ENCODE assay signal across 19 cellular contexts in the genomic region with DNA sequence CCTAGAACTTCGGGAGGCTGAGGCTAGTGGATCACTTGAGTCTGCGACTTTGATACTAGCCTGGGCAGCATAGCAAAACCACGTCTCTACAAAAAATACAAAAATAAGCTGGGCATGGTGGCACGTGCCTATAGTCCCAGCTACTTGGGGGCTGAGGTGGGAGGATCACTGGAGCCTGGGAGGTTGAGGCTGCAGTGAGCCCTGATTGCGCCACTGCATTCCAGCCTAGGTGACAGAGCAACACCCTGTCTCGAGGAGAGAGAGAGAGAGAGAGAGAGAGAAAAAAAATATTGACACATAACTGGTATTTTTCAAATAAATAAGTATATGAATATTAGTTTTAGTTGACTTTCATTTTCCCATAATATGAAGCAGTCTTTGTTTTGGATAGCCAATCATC.
DNase-seq lines count a peak whose midpoint lies in the region; ATAC-seq, FAIRE-seq and TF ChIP-seq lines count a peak whose summit lies in the region.
"Had no signal": no experiment of that assay in that cellular context is flagged by ENCODE, and none has a peak within 500 bp of the region (broad histone marks: within the 10 kb centered on the region; RNA-seq: fewer than 3 reads in every experiment).

No MANE protein-coding gene starts in this region.

- H3K36me3 ChIP-seq in HepG2 (replicated peaks in 1 of 2; ENCODE audit: control insufficient read depth in 1 of 2, insufficient read depth in 2 of 2, low read length in 2 of 2) (no peaks in the 10 kb centered on the region), right lobe of liver (no peaks in the 10 kb centered on the region)
- H3K36me3 ChIP-seq: BE2C had no signal

- H4K20me1 ChIP-seq in HepG2 (ENCODE audit: insufficient read depth, low read length), result no peaks in the 10 kb centered on the region

- H3K27me3 Mint-ChIP-seq in activated CD4-positive, alpha-beta memory T cell treated with anti-CD3 and anti-CD28 coated beads for 36 hours, result no peaks in the 10 kb centered on the region
- H3K27me3 Mint-ChIP-seq: CD4-positive, CD25-positive, alpha-beta regulatory T cell; CD8-positive, alpha-beta memory T cell had no signal

- DNase-seq in HepG2 (ENCODE audit: low spot score), result no peak
- no peak for DNase-seq in right lobe of liver
- peak; percentile 18 for DNase-seq in amniotic epithelial cell (ENCODE audit: low read depth)
- peak; percentile 23 for DNase-seq in iris pigment epithelial cell (ENCODE audit: low read depth)
- no peak for DNase-seq in COLO829 (ENCODE audit: low spot score)
- no peak for DNase-seq in T-helper 2 cell
- DNase-seq in activated CD4-positive, alpha-beta memory T cell treated with anti-CD3 and anti-CD28 coated beads for 36 hours, result no peak
- DNase-seq: BE2C; C1 segment of cervical spinal cord; CD4-positive, CD25-positive, alpha-beta regulatory T cell; CD8-positive, alpha-beta memory T cell; GM23248 had no signal

- peaks cover 19% of the 10 kb centered on the region for H3K4me1 Mint-ChIP-seq in activated CD4-positive, alpha-beta memory T cell treated with anti-CD3 and anti-CD28 coated beads for 36 hours (ENCODE audit: low read depth)
- H3K4me1 Mint-ChIP-seq: CD8-positive, alpha-beta memory T cell had no signal

- H3K4me1 ChIP-seq in HepG2 (ENCODE audit: insufficient read depth, low read length) (0 out of 2 replicates have a peak, but pooled peaks cover 5% of the 10 kb centered on the region), right lobe of liver (no peaks in the 10 kb centered on the region)
- H3K4me1 ChIP-seq: BE2C, Caco-2 had no signal

- TF ChIP-seq RAD21 in HepG2 (CRISPR knock-in tag; IDR thresholded peaks at IDR 0.05), result no peak

- TF ChIP-seq POLR2A in HepG2 (IDR thresholded peaks at IDR 0.05; ENCODE audit: insufficient read depth in 1 of 2, low read depth in 2 of 2, low read length in 2 of 2) (no peak), right lobe of liver (IDR thresholded peaks at IDR 0.05) (no peak)

- peak; percentile 55; the same call in 2 of the 3 replicates for ATAC-seq in HepG2
- no peak for ATAC-seq in right lobe of liver
- ATAC-seq: K562 had no signal

- TF ChIP-seq EP300 in HepG2 (IDR thresholded peaks at IDR 0.05; ENCODE audit: low read depth in 2 of 2, low read length in 2 of 2) (no peak), HepG2 (CRISPR knock-in tag; IDR thresholded peaks at IDR 0.05; ENCODE audit: borderline replicate concordance) (no peak)

- BruUV-seq in HepG2 (replicated peaks; lab: Mats Ljungman, UMichigan), result no TSS peak

- H3K9me3 ChIP-seq in HepG2 (ENCODE audit: low read length), result no peaks in the 10 kb centered on the region
- H3K9me3 ChIP-seq in right lobe of liver, result no peaks in the 10 kb centered on the region
- H3K9me3 ChIP-seq: BE2C, Caco-2 had no signal

- no peak overlapping the region for H3K9ac ChIP-seq in HepG2 (ENCODE audit: insufficient read depth, low read depth, low read length)
- H3K9ac ChIP-seq: GM23248 had no signal

- intact Hi-C loops in HepG2 (cut with micrococcal nuclease; ENCODE audit: unreplicated experiment), result no loop called here
- intact Hi-C loops in right lobe of liver (cut with DNase I), result no loop called here
- intact Hi-C loops in activated CD4-positive, alpha-beta memory T cell treated with anti-CD3 and anti-CD28 coated beads for 36 hours (cut with micrococcal nuclease), result no loop called here

- CTCF ChIA-PET in HepG2 (lab: Yijun Ruan, JAX; ENCODE audit: low intra/inter-chr PET ratio, low total read pairs), result no interaction called here
- CTCF ChIA-PET in activated CD4-positive, alpha-beta memory T cell treated with anti-CD3 and anti-CD28 coated beads for 36 hours (lab: Charles Lee), result no interaction called here

- no peak overlapping the region for H3K27ac Mint-ChIP-seq in activated CD4-positive, alpha-beta memory T cell treated with anti-CD3 and anti-CD28 coated beads for 36 hours
- H3K27ac Mint-ChIP-seq: CD4-positive, CD25-positive, alpha-beta regulatory T cell had no signal

- no peaks in the 10 kb centered on the region for H3K9me3 Mint-ChIP-seq in activated CD4-positive, alpha-beta memory T cell treated with anti-CD3 and anti-CD28 coated beads for 36 hours
- H3K9me3 Mint-ChIP-seq: CD8-positive, alpha-beta memory T cell had no signal

- in situ Hi-C loops in HepG2 (cut with HindIII; ENCODE audit: extremely low pct_ligation_motif_present, low pct_unique_long_range_greater_than_20kb), result no loop called here

- H3K4me3 ChIP-seq in HepG2 (replicated peaks in 1 of 3; ENCODE audit: insufficient read depth in 1 of 3, low read depth in 2 of 3, low read length in 3 of 3) (no peak overlapping the region), right lobe of liver (no peak overlapping the region)
- H3K4me3 ChIP-seq: GM23248, K562 had no signal

- peaks cover 2% of the 10 kb centered on the region for H3K36me3 Mint-ChIP-seq in activated CD4-positive, alpha-beta memory T cell treated with anti-CD3 and anti-CD28 coated beads for 36 hours

- POLR2A ChIA-PET in HepG2 (lab: Yijun Ruan, JAX), result no interaction called here
- POLR2A ChIA-PET in activated CD4-positive, alpha-beta memory T cell treated with anti-CD3 and anti-CD28 coated beads for 36 hours (lab: Charles Lee), result no interaction called here

- TF ChIP-seq CTCF in HepG2 (CRISPR knock-in tag; IDR thresholded peaks at IDR 0.05) (no peak), right lobe of liver (IDR thresholded peaks at IDR 0.05) (no peak)

- H2AFZ ChIP-seq in HepG2 (ENCODE audit: low read length), result no peak overlapping the region
- H2AFZ ChIP-seq: GM23248 had no signal

- no peak for FAIRE-seq in HepG2 (lab: Jason Lieb, UNC)
- FAIRE-seq: D721Med, G401.6, GM12892, GM18507, H54, K562 had no signal

- H3K27ac ChIP-seq in HepG2 (ENCODE audit: extremely low read length, insufficient read depth, low read length) (no peak overlapping the region), right lobe of liver (no peak overlapping the region)
- H3K27ac ChIP-seq: GM23248 had no signal

- WGBS in HepG2 (ENCODE audit: low lambda C conversion rate), result 24% methylated on average over 6 of the region's 6 CpGs
- 86% methylated on average over 5 of the region's 6 CpGs for WGBS in right lobe of liver (ENCODE audit: insufficient coverage, low coverage, low lambda C conversion rate, missing lambda C conversion rate)

- no peak overlapping the region for H3K4me3 Mint-ChIP-seq in activated CD4-positive, alpha-beta memory T cell treated with anti-CD3 and anti-CD28 coated beads for 36 hours
- H3K4me3 Mint-ChIP-seq: CD4-positive, CD25-positive, alpha-beta regulatory T cell; CD8-positive, alpha-beta memory T cell had no signal

- H3K79me2 ChIP-seq in HepG2 (ENCODE audit: insufficient read depth, low read length), result no peaks in the 10 kb centered on the region

- H3K27me3 ChIP-seq in HepG2 (ENCODE audit: control insufficient read depth in 1 of 2, insufficient read depth in 2 of 2, low read length in 2 of 2) (no peaks in the 10 kb centered on the region), right lobe of liver (no peaks in the 10 kb centered on the region)
- H3K27me3 ChIP-seq: BE2C had no signal

- H3K4me2 ChIP-seq in HepG2 (ENCODE audit: low read depth, low read length), result no peak overlapping the region

TF ChIP-seq in HepG2, 621 proteins besides CTCF, POLR2A, EP300 and RAD21:
- peak; percentile 68 for TF ChIP-seq CEBPB (IDR thresholded peaks at IDR 0.05; ENCODE audit: borderline replicate concordance, low read depth, low read length)
- TF ChIP-seq, protein P1, sequence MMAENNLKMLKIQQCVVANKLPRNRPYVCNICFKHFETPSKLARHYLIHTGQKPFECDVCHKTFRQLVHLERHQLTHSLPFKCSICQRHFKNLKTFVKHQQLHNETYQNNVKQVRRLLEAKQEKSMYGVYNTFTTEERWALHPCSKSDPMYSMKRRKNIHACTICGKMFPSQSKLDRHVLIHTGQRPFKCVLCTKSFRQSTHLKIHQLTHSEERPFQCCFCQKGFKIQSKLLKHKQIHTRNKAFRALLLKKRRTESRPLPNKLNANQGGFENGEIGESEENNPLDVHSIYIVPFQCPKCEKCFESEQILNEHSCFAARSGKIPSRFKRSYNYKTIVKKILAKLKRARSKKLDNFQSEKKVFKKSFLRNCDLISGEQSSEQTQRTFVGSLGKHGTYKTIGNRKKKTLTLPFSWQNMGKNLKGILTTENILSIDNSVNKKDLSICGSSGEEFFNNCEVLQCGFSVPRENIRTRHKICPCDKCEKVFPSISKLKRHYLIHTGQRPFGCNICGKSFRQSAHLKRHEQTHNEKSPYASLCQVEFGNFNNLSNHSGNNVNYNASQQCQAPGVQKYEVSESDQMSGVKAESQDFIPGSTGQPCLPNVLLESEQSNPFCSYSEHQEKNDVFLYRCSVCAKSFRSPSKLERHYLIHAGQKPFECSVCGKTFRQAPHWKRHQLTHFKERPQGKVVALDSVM (CRISPR knock-in tag; IDR thresholded peaks at IDR 0.05), result peak; percentile 77
- TF ChIP-seq SALL1 (CRISPR knock-in tag; IDR thresholded peaks at IDR 0.05), result peak; percentile 39; the same call in 1 of the 2 replicates
- peak; percentile 68 for TF ChIP-seq CEBPG (CRISPR knock-in tag; IDR thresholded peaks at IDR 0.05)
- peak; percentile 12; the same call in 1 of the 2 replicates for TF ChIP-seq ZMYM2 (CRISPR knock-in tag; IDR thresholded peaks at IDR 0.05)
- 0 out of 2 replicates have a peak, but pooled peaks have one; percentile 18 for TF ChIP-seq BHLHE40 (IDR thresholded peaks at IDR 0.05; ENCODE audit: low read length)
- peak; percentile 34; the same call in 1 of the 2 replicates for TF ChIP-seq TBX3 (IDR thresholded peaks at IDR 0.05; ENCODE audit: borderline replicate concordance)
- no peak for TF ChIP-seq FOXK2 (IDR thresholded peaks at IDR 0.05)
- no peak for TF ChIP-seq POLR2G (IDR thresholded peaks at IDR 0.05; ENCODE audit: low read depth, low read length)
- TF ChIP-seq TEAD3 (CRISPR knock-in tag; optimal IDR thresholded peaks at IDR 0.05; ENCODE audit: borderline replicate concordance), result peak; percentile 74

Comparison
In these comparisons a context has a peak if more than half of its experiments do, and no peak if none do; other contexts are left out.
1. DNase-seq: peak in amniotic epithelial cell (single experiment) and iris pigment epithelial cell (single experiment); none in HepG2 (single experiment), right lobe of liver (0 of 3), COLO829 (single experiment), T-helper 2 cell (0 of 5) and activated CD4-positive, alpha-beta memory T cell treated with anti-CD3 and anti-CD28 coated beads for 36 hours (single experiment).